Comparison of ENCODE assay signal across 10 cellular contexts in the genomic region with DNA sequence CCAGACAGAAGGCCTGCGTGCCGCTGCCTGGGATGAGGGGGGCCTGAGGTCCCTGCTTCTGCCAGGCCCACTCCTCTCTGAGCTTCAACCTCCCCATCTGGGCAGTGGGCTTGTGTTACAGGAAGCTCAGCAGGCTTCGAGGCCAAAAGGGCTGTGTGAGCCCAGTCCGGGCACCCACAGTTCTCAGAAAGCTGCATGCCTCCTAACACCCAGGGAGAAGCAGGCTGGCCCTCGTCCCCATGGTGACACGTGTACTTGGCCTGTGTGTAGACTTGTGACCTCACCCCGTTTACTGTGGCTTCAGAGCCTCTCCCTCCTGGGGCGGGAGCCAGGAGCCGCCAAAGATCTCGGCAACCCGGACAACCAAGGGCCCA. TPM values are rescaled to one million over a fixed set of nuclear protein-coding genes. Genes with fewer than 3 reads are reported as not detected.
A peak's percentile ranks its signal among the peaks of the same experiment; 100 is the strongest.
DNase-seq lines count a peak whose midpoint lies in the region; ATAC-seq, FAIRE-seq and TF ChIP-seq lines count a peak whose summit lies in the region.
"Had no signal": no experiment of that assay in that cellular context is flagged by ENCODE, and none has a peak within 500 bp of the region (broad histone marks: within the 10 kb centered on the region; RNA-seq: fewer than 3 reads in every experiment).

No MANE protein-coding gene starts in this region.

- TF ChIP-seq POLR2A in NB4 (IDR thresholded peaks at IDR 0.05; ENCODE audit: extremely low read depth, insufficient read length) = no peak
- TF ChIP-seq POLR2A in esophagus squamous epithelium (IDR thresholded peaks at IDR 0.05) = no peak

- peak; percentile 67 for DNase-seq in CD1c-positive myeloid dendritic cell (ENCODE audit: extremely low spot score)
- peak; percentile 55 for DNase-seq in NB4 (ENCODE audit: low read depth)
- peak; percentile 50 for DNase-seq in endodermal cell
- peak; percentile 74 to 92 (median 85) for DNase-seq in pancreas
- no peak for DNase-seq in esophagus squamous epithelium (lab: John Stamatoyannopoulos, UW)
- no peak for DNase-seq in HCEC 1CT
- no peak for DNase-seq in activated naive CD4-positive, alpha-beta T cell treated with anti-CD3 and anti-CD28 coated beads, Interleukin-2, amount 10 ng/mL, durations not matched to agents 7 days and 5 days
- DNase-seq: DND-41 had no signal

- H3K9ac ChIP-seq in endodermal cell (ENCODE audit: extremely low read depth, low read length, poor library complexity, severe bottlenecking) = no peak overlapping the region

- ATAC-seq in pancreas = peak; percentile 87 to 91 (median 88)
- no peak for ATAC-seq in GM18858 (IDR thresholded peaks at IDR 0.05; ENCODE audit: unreplicated experiment)

- H3K27me3 ChIP-seq in endodermal cell (ENCODE audit: control insufficient read depth, insufficient read depth, low read length, poor library complexity, severe bottlenecking) (no peaks in the 10 kb centered on the region), pancreas (no peaks in the 10 kb centered on the region), esophagus squamous epithelium (peaks cover 0 to 86% (median 1%) of the 10 kb centered on the region in 4 donors)

- H3K4me3 ChIP-seq in NB4 (ENCODE audit: low read depth, low read length) (no peak overlapping the region), endodermal cell (ENCODE audit: low read length) (no peak overlapping the region), pancreas (no peak overlapping the region), esophagus squamous epithelium (peak overlapping the region in 1 of 4 donors; percentile 5)

- H3K36me3 Mint-ChIP-seq in endodermal cell (ENCODE audit: low read depth) = no peaks in the 10 kb centered on the region
- peaks cover 4% of the 10 kb centered on the region for H3K36me3 Mint-ChIP-seq in activated naive CD4-positive, alpha-beta T cell treated with anti-CD3 and anti-CD28 coated beads, Interleukin-2, amount 10 ng/mL, durations not matched to agents 7 days and 5 days

- no peak for TF ChIP-seq CTCF in NB4 (IDR thresholded peaks at IDR 0.05; ENCODE audit: low read depth, low read length)
- TF ChIP-seq CTCF in endodermal cell (conservative IDR thresholded peaks at IDR 0.05) = no peak
- TF ChIP-seq CTCF in pancreas (IDR thresholded peaks at IDR 0.05) = no peak
- TF ChIP-seq CTCF in esophagus squamous epithelium (IDR thresholded peaks at IDR 0.05) = no peak

- no peak overlapping the region for H3K27ac Mint-ChIP-seq in endodermal cell
- H3K27ac Mint-ChIP-seq in activated naive CD4-positive, alpha-beta T cell treated with anti-CD3 and anti-CD28 coated beads, Interleukin-2, amount 10 ng/mL, durations not matched to agents 7 days and 5 days = no peak overlapping the region

- H3K27ac ChIP-seq in endodermal cell (ENCODE audit: low read depth, low read length) = no peak overlapping the region
- no peak overlapping the region for H3K27ac ChIP-seq in pancreas
- no peak overlapping the region for H3K27ac ChIP-seq in esophagus squamous epithelium

- WGBS in endodermal cell (ENCODE audit: insufficient coverage in 1 of 2, insufficient read length in 1 of 2), 2 experiments = 88 to 94% methylated on average over 3 to 11 of the region's 11 CpGs
- WGBS in pancreas, 2 donors = 28 to 37% methylated on average over 9 to 11 of the region's 11 CpGs
- no CpG with 5 or more reads among the region's 11 CpGs for WGBS in esophagus squamous epithelium, 2 donors

- H3K9me3 ChIP-seq in endodermal cell (ENCODE audit: control insufficient read depth, low read length) (peaks cover 5% of the 10 kb centered on the region), pancreas (no peaks in the 10 kb centered on the region), esophagus squamous epithelium (peaks cover 0 to 12% (median 9%) of the 10 kb centered on the region in 3 donors)

- H3K9me3 Mint-ChIP-seq in endodermal cell = peaks cover 3% of the 10 kb centered on the region
- H3K9me3 Mint-ChIP-seq in activated naive CD4-positive, alpha-beta T cell treated with anti-CD3 and anti-CD28 coated beads, Interleukin-2, amount 10 ng/mL, durations not matched to agents 7 days and 5 days = peaks cover 6% of the 10 kb centered on the region

- no peak for FAIRE-seq in pancreas (lab: Jason Lieb, UNC)
- FAIRE-seq: frontal cortex had no signal

- intact Hi-C loops in pancreas (cut with DNase I) = loop anchor here in 1 of 3 donors (10.0 kb wide), 1 partner anchor 206 kb away; a partner anchor contains a TSS
- intact Hi-C loops in esophagus squamous epithelium (cut with DNase I) = no loop called here

- H3K4me1 Mint-ChIP-seq in endodermal cell = no peaks in the 10 kb centered on the region
- peaks cover 10% of the 10 kb centered on the region for H3K4me1 Mint-ChIP-seq in activated naive CD4-positive, alpha-beta T cell treated with anti-CD3 and anti-CD28 coated beads, Interleukin-2, amount 10 ng/mL, durations not matched to agents 7 days and 5 days

- H3K27me3 Mint-ChIP-seq in endodermal cell (ENCODE audit: insufficient read depth) = no peaks in the 10 kb centered on the region
- peaks cover 46% of the 10 kb centered on the region for H3K27me3 Mint-ChIP-seq in activated naive CD4-positive, alpha-beta T cell treated with anti-CD3 and anti-CD28 coated beads, Interleukin-2, amount 10 ng/mL, durations not matched to agents 7 days and 5 days

- no peak overlapping the region for H3K4me3 Mint-ChIP-seq in endodermal cell
- H3K4me3 Mint-ChIP-seq in activated naive CD4-positive, alpha-beta T cell treated with anti-CD3 and anti-CD28 coated beads, Interleukin-2, amount 10 ng/mL, durations not matched to agents 7 days and 5 days = no peak overlapping the region

- H3K36me3 ChIP-seq in endodermal cell (ENCODE audit: control insufficient read depth, insufficient read depth, low read length) = no peaks in the 10 kb centered on the region
- H3K36me3 ChIP-seq in pancreas = no peaks in the 10 kb centered on the region
- H3K36me3 ChIP-seq in esophagus squamous epithelium = no peaks in the 10 kb centered on the region

- CTCF ChIA-PET in activated naive CD4-positive, alpha-beta T cell treated with anti-CD3 and anti-CD28 coated beads, Interleukin-2, amount 10 ng/mL, durations not matched to agents 7 days and 5 days (lab: Charles Lee) = interaction anchor here (1.2 to 3.1 kb wide), 3 partner anchors 9 to 231 kb away, joined by 3 to 10 read pairs (median 9); no protein-coding TSS in a partner anchor

- H3K4me1 ChIP-seq in endodermal cell (ENCODE audit: control insufficient read depth, insufficient read depth, low read length) (no peaks in the 10 kb centered on the region), pancreas (peaks cover 7 to 16% (median 12%) of the 10 kb centered on the region in 3 donors), esophagus squamous epithelium (peaks cover 11 to 24% (median 20%) of the 10 kb centered on the region in 3 donors)

RNA-seq across cellular contexts. Expression of a gene that starts 2.2 kb away (rescaled TPM):
- not detected for total RNA-seq in endodermal cell
- not detected for polyA plus RNA-seq in endodermal cell (2013, experiment 1 of 2)
- polyA plus RNA-seq in endodermal cell (2013, experiment 2 of 2) = not detected
- not detected for total RNA-seq in pancreas
- not detected for polyA plus RNA-seq in pancreas
- total RNA-seq in esophagus squamous epithelium = not detected
- total RNA-seq: frontal cortex had no signal

RNA-seq across cellular contexts. Expression of a gene that starts 41.2 kb away (rescaled TPM):
- total RNA-seq in endodermal cell (10 to 100 TPM; 16.0 to 47.2 TPM), pancreas (10 to 100 TPM; 28.2 to 66.8 (median 41.5) TPM), esophagus squamous epithelium (10 to 100 TPM in 3 of 4 donors, 1 to 10 TPM in 1; 6.1 to 17.2 (median 11.9) TPM)
- 54.6 TPM for polyA plus RNA-seq in endodermal cell (2013, experiment 1 of 2)
- polyA plus RNA-seq in endodermal cell (2013, experiment 2 of 2) = 43.4 TPM
- polyA plus RNA-seq in pancreas = 10 to 100 TPM; 37.2 to 42.1 TPM

Comparison
In these comparisons a context has a peak if more than half of its experiments do, and no peak if none do; other contexts are left out.
1. DNase-seq: peak in CD1c-positive myeloid dendritic cell (single experiment), NB4 (single experiment), endodermal cell (single experiment) and pancreas (6 of 6); none in esophagus squamous epithelium (single experiment), HCEC 1CT (single experiment) and activated naive CD4-positive, alpha-beta T cell treated with anti-CD3 and anti-CD28 coated beads, Interleukin-2, amount 10 ng/mL, durations not matched to agents 7 days and 5 days (single experiment).